ENCODE assay signal across 8 cellular contexts in the genomic region with DNA sequence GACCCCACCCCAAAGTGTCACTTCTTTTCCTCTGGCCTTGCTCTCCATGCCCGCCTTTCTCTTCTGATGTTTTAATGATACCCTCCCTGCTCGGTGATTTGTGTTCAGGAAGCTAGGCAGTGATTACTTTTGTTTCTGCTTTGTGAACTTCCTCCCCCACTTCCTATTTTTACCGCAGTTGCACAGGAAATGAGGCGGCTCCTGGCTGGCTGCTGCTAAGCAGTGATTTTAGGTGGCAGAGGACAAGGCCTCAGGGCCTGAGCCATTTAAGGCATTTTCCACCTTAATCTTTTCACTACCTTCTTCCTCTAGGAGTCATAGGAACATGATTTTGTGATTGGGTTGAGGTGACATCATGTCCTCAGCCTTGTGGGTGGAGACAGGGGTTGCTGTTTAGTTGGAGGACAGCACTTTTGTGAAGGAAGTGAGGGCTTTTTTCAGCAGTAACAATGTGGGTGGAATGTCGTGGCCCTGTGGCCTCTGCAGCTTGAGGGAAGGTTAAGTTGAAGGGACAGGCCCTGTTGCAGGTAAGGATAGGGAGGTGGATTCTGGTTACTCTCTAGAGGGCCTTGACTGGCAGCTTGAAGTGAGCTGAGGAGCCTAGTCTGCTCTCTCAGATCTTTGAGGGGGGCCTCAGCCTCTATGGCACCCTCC. TPM values are rescaled to one million over a fixed set of nuclear protein-coding genes. Genes with fewer than 3 reads are reported as not detected.
DNase-seq lines count a peak whose midpoint lies in the region; ATAC-seq and TF ChIP-seq lines count a peak whose summit lies in the region.

No MANE protein-coding gene starts in this region.

- peaks cover 77% of the 10 kb centered on the region for H3K79me2 ChIP-seq in osteoblast (ENCODE audit: insufficient read depth, low read length)

- DNase-seq in EL (peak; percentile 85), HFF-Myc (ENCODE audit: extremely low read depth, low read depth) (peak; percentile 58), OCI-M1 (lab: John Stamatoyannopoulos, UW) (peak; percentile 61), fibroblast of the conjunctiva (ENCODE audit: low read depth) (peak; percentile 14), osteoblast (ENCODE audit: insufficient read length, low spot score, missing footprints) (peak; percentile 88), tibial artery (peak; percentile 61 to 80)
- peak; percentile 60 to 72 for DNase-seq in activated T-cell treated with anti-CD3 and anti-CD28 coated beads, Interleukin-2, amount 50 U/mL, for 48 hours

- peak overlapping the region; percentile 89 for H2AFZ ChIP-seq in osteoblast (ENCODE audit: low read length)

- H3K36me3 ChIP-seq in osteoblast (ENCODE audit: insufficient read depth, low read length): no peaks in the 10 kb centered on the region
- H3K36me3 ChIP-seq in tibial artery: peaks cover 0 to 6% (median 0%) of the 10 kb centered on the region in 3 donors

- intact Hi-C loops in tibial artery (cut with DNase I; ENCODE audit: low total_unique reads): no loop called here

- H3K27ac ChIP-seq in osteoblast (ENCODE audit: low read depth, low read length) (peak overlapping the region; percentile 68), tibial artery (peak overlapping the region; percentile 75)

- no peak for ATAC-seq in GM21717 (IDR thresholded peaks at IDR 0.05; ENCODE audit: unreplicated experiment)

- no peaks in the 10 kb centered on the region for H3K9me3 ChIP-seq in osteoblast (ENCODE audit: low read depth, low read length)
- no peaks in the 10 kb centered on the region for H3K9me3 ChIP-seq in tibial artery

- H3K4me3 ChIP-seq in HFF-Myc (replicated peaks; ENCODE audit: low read depth, low read length) (no peak overlapping the region), osteoblast (ENCODE audit: insufficient read depth, low read length) (peak overlapping the region; percentile 19), tibial artery (peak overlapping the region in 1 of 2 donors; percentile 21)

- H4K20me1 ChIP-seq in osteoblast (ENCODE audit: insufficient read depth, low read length): no peaks in the 10 kb centered on the region

- H3K27me3 ChIP-seq in osteoblast (ENCODE audit: insufficient read depth, low read length): no peaks in the 10 kb centered on the region
- H3K27me3 ChIP-seq in tibial artery: no peaks in the 10 kb centered on the region

- peaks cover 48% of the 10 kb centered on the region for H3K4me1 ChIP-seq in osteoblast (ENCODE audit: insufficient read depth, low read length)
- peaks cover 0 to 83% (median 47%) of the 10 kb centered on the region in 4 donors for H3K4me1 ChIP-seq in tibial artery

- TF ChIP-seq CTCF in HFF-Myc (IDR thresholded peaks at IDR 0.05; ENCODE audit: low read depth, low read length, missing control alignments) (no peak), osteoblast (IDR thresholded peaks at IDR 0.05; ENCODE audit: extremely low read depth, low read depth, low read length) (no peak), tibial artery (IDR thresholded peaks at IDR 0.05) (no peak)

- H3K4me2 ChIP-seq in osteoblast (ENCODE audit: insufficient read depth, low read length): peak overlapping the region; percentile 58

RNA-seq across cellular contexts. Expression of a gene that starts 15.7 kb away (rescaled TPM):
- 25.0 and 29.8 TPM in 2 replicates for total RNA-seq in osteoblast

Comparison
In these comparisons a context has a peak if more than half of its experiments do, and no peak if none do; other contexts are left out.
1. DNase-seq: peak in every context shown above with its lines; median percentile 88 in osteoblast; 85 in EL; 70 in tibial artery; 66 in activated T-cell treated with anti-CD3 and anti-CD28 coated beads, Interleukin-2, amount 50 U/mL, for 48 hours; 61 in OCI-M1; 58 in HFF-Myc; 14 in fibroblast of the conjunctiva.